1 cellular context compared by ENCODE assay signal in the genomic region with DNA sequence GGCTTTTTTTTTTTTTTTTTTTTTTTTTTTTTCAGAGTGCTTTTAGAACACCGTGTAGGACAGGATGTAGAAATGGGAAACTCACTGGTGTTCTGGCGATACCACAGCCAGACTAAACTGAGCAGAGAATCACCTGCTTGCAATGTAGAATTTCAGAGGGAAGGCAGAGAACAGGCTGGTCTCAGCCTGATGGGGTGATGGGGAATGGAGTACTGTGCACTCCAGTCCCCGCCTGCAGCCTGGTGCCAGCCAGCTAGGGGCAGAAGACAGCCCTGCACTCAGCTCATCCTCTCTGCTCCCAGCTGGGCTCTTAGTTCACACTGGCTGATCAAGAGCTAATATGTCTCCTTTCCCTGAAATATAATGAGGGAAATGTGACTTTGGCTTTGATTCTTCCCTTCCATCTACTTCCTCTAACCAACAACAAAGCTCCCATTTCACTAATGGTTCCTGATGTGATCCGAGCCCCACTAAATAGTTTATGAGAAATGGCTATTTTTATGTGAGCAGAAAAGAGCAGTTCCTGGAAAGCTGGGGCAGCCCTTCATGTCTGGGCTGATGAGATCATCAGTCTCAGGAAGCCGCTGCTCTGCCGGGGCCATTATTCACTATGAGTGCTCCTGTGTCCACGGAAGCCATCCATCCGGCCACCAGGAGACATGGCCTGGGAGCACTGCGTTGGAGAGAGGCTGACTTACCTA.
TF ChIP-seq lines count a peak whose summit lies in the region.

No MANE protein-coding gene starts in this region.

TF ChIP-seq in GM12878, 131 proteins besides CTCF, POLR2A, EP300 and RAD21 (continued from another document):
- TF ChIP-seq ZNF687 (IDR thresholded peaks at IDR 0.05) (0 out of 2 replicates have a peak, but pooled peaks have one; percentile 10), EED (IDR thresholded peaks at IDR 0.05; ENCODE audit: low read depth) (0 out of 2 replicates have a peak, but pooled peaks have one; percentile 33), KLF5 (IDR thresholded peaks at IDR 0.05; ENCODE audit: partially characterized antibody) (no peak), HDAC6 (IDR thresholded peaks at IDR 0.05; ENCODE audit: unreplicated experiment) (no peak)
